In genomic region chr20:1335961-1336698, GRCh38 we compare ENCODE assay signal across 10 cellular contexts. TPM values are rescaled to one million over a fixed set of nuclear protein-coding genes. Genes with fewer than 3 reads are reported as not detected.
DNase-seq lines count a peak whose midpoint lies in the region; ATAC-seq and TF ChIP-seq lines count a peak whose summit lies in the region.
"Had no signal": no experiment of that assay in that cellular context is flagged by ENCODE, and none has a peak within 500 bp of the region (broad histone marks: within the 10 kb centered on the region; RNA-seq: fewer than 3 reads in every experiment).

No MANE protein-coding gene starts in this region.

- TF ChIP-seq CTCF in GM23338 (conservative IDR thresholded peaks at IDR 0.05; ENCODE audit: low read depth in 2 of 2): no peak
- no peak for TF ChIP-seq CTCF in neural crest cell (conservative IDR thresholded peaks at IDR 0.05)

- H3K36me3 ChIP-seq in ACC112 (ENCODE audit: insufficient read depth, low read length) (no peaks in the 10 kb centered on the region; the same call in 1 of the 2 replicates), GM23338 (ENCODE audit: insufficient read depth) (no peaks in the 10 kb centered on the region)

- H3K4me3 ChIP-seq in ACC112 (ENCODE audit: low read depth, low read length): no peak overlapping the region
- H3K4me3 ChIP-seq in GM23338: no peak overlapping the region
- H3K4me3 ChIP-seq: testis had no signal

- H3K27me3 ChIP-seq in ACC112 (ENCODE audit: insufficient read depth, low read length) (no peaks in the 10 kb centered on the region), GM23338 (ENCODE audit: insufficient read depth) (no peaks in the 10 kb centered on the region; the same call in 1 of the 2 replicates)
- H3K27me3 ChIP-seq: testis had no signal

- DNase-seq in GM23338 (ENCODE audit: low spot score): no peak
- no peak for DNase-seq in neural crest cell (ENCODE audit: low read depth, low spot score)
- DNase-seq in NCI-H82 treated with DMSO at 0.1 percent for 48 hours (lab: John Stamatoyannopoulos, UW; ENCODE audit: unreplicated experiment): no peak
- DNase-seq in DMS153 treated with DMSO at 0.1 percent for 48 hours (lab: John Stamatoyannopoulos, UW; ENCODE audit: unreplicated experiment): no peak
- no peak for DNase-seq in putamen (ENCODE audit: low spot score)
- no peak for DNase-seq in NCI-H128 (lab: John Stamatoyannopoulos, UW; ENCODE audit: unreplicated experiment)
- DNase-seq: NCI-H2171, testis had no signal

- H3K27ac Mint-ChIP-seq in GM23338 (no peak overlapping the region), neural crest cell (ENCODE audit: unreplicated experiment) (no peak overlapping the region)

- peak overlapping the region; percentile 40 for H3K27ac ChIP-seq in ACC112 (ENCODE audit: low read depth, low read length)
- H3K27ac ChIP-seq in GM23338 (ENCODE audit: low read depth): 0 out of 2 replicates have a peak overlapping the region, but pooled peaks have one; percentile 45
- H3K27ac ChIP-seq in cingulate gyrus (ENCODE audit: low read depth, low read length): peak overlapping the region; percentile 41

- H3K79me2 ChIP-seq in ACC112 (ENCODE audit: control insufficient read depth, insufficient read depth, low read length, unreplicated experiment) (peaks cover 20% of the 10 kb centered on the region), GM23338 (replicated peaks; ENCODE audit: insufficient read depth) (0 out of 2 replicates have a peak, but pooled peaks cover 5% of the 10 kb centered on the region)

- H3K36me3 Mint-ChIP-seq in GM23338 (ENCODE audit: low read depth): peaks cover 23% of the 10 kb centered on the region; the same call in 2 of the 3 replicates
- H3K36me3 Mint-ChIP-seq in neural crest cell (ENCODE audit: low read depth): no peaks in the 10 kb centered on the region

- no peak for ATAC-seq in GM23338

- H3K9me3 Mint-ChIP-seq in GM23338 (no peaks in the 10 kb centered on the region), neural crest cell (no peaks in the 10 kb centered on the region)

- H3K4me1 ChIP-seq in ACC112 (ENCODE audit: control insufficient read depth, insufficient read depth, low read length, unreplicated experiment) (peaks cover 26% of the 10 kb centered on the region), GM23338 (ENCODE audit: insufficient read depth) (no peaks in the 10 kb centered on the region)

- H3F3A ChIP-seq in GM23338 (replicated peaks; ENCODE audit: low read depth): no peaks in the 10 kb centered on the region

- H2AFZ ChIP-seq in ACC112 (ENCODE audit: low read length, unreplicated experiment): no peak overlapping the region
- H2AFZ ChIP-seq in GM23338: no peak overlapping the region

- H3K27me3 Mint-ChIP-seq in GM23338 (ENCODE audit: insufficient read depth, low read depth, poor library complexity): peaks cover 8% of the 10 kb centered on the region
- no peaks in the 10 kb centered on the region for H3K27me3 Mint-ChIP-seq in neural crest cell (ENCODE audit: low read depth)

- H3K9me2 ChIP-seq in GM23338 (ENCODE audit: insufficient read depth): no peaks in the 10 kb centered on the region

- peaks cover 15% of the 10 kb centered on the region for H4K20me1 ChIP-seq in GM23338 (replicated peaks; ENCODE audit: insufficient read depth)

- H3K4me3 Mint-ChIP-seq in GM23338: no peak overlapping the region
- peak overlapping the region; percentile 38 for H3K4me3 Mint-ChIP-seq in neural crest cell

- H3K4me2 ChIP-seq in GM23338: no peak overlapping the region

- peaks cover 16% of the 10 kb centered on the region for H3K4me1 Mint-ChIP-seq in GM23338
- no peaks in the 10 kb centered on the region for H3K4me1 Mint-ChIP-seq in neural crest cell

TF ChIP-seq in GM23338, 12 proteins besides CTCF, POLR2A, EP300 and RAD21 (continues in another document):
- TF ChIP-seq ZNF462 (CRISPR knock-in tag; IDR thresholded peaks at IDR 0.05): no peak
- no peak for TF ChIP-seq POLR2AphosphoS5 (IDR thresholded peaks at IDR 0.05; ENCODE audit: low read depth)
- TF ChIP-seq EZH2 (IDR thresholded peaks at IDR 0.05; ENCODE audit: low read depth, unreplicated experiment): no peak
- no peak for TF ChIP-seq ETS1 (IDR thresholded peaks at IDR 0.05)
- TF ChIP-seq CREB1 (CRISPR knock-in tag; IDR thresholded peaks at IDR 0.05; ENCODE audit: low read depth): no peak
- TF ChIP-seq ZNF331 (CRISPR knock-in tag; IDR thresholded peaks at IDR 0.05; ENCODE audit: low read depth): no peak

RNA-seq across cellular contexts. Expression of gene SDCBP2, which starts 7.2 kb away (rescaled TPM):
- 4.6 and 5.3 TPM in 2 replicates for total RNA-seq in GM23338 (2014; rRNA removed; shearing (Covaris generic))
- polyA plus RNA-seq in GM23338 (2016; fragmentation: Nextera tagmentation; extraction: Ambion mirVana): 2.9 and 3.2 TPM in 2 replicates
- total RNA-seq in neural crest cell: 1.6 and 2.4 TPM in 2 replicates

RNA-seq across cellular contexts. Expression of gene FKBP1A, which starts 56.7 kb away (rescaled TPM):
- total RNA-seq in GM23338 (2014; rRNA removed; shearing (Covaris generic)): 159 and 171 TPM in 2 replicates
- 324 and 350 TPM in 2 replicates for polyA plus RNA-seq in GM23338 (2016; fragmentation: Nextera tagmentation; extraction: Ambion mirVana)
- total RNA-seq in neural crest cell: 176 and 185 TPM in 2 replicates
